ENCODE assay signal across 19 cellular contexts in genomic region chr1:13619909-13620308, GRCh38. TPM values are rescaled to one million over a fixed set of nuclear protein-coding genes. Genes with fewer than 3 reads are reported as not detected.
A peak's percentile ranks its signal among the peaks of the same experiment; 100 is the strongest.
DNase-seq lines count a peak whose midpoint lies in the region; ATAC-seq and TF ChIP-seq lines count a peak whose summit lies in the region.
"Had no signal": no experiment of that assay in that cellular context is flagged by ENCODE, and none has a peak within 500 bp of the region (broad histone marks: within the 10 kb centered on the region; RNA-seq: fewer than 3 reads in every experiment).

No MANE protein-coding gene starts in this region.

- CTCF ChIA-PET in activated naive CD4-positive, alpha-beta T cell treated with anti-CD3 and anti-CD28 coated beads, Interleukin-2, amount 10 ng/mL, durations not matched to agents 7 days and 5 days (lab: Charles Lee): no interaction called here

- peak; percentile 77 for TF ChIP-seq EP300 in ovary (IDR thresholded peaks at IDR 0.05)
- peak in 2 of 4 donors; percentile 38 to 58 for TF ChIP-seq EP300 in upper lobe of left lung (IDR thresholded peaks at IDR 0.05)

- no peak overlapping the region for H3K4me3 Mint-ChIP-seq in activated naive CD4-positive, alpha-beta T cell treated with anti-CD3 and anti-CD28 coated beads, Interleukin-2, amount 10 ng/mL, durations not matched to agents 7 days and 5 days
- H3K4me3 Mint-ChIP-seq: effector memory CD8-positive, alpha-beta T cell; stimulated activated naive CD8-positive, alpha-beta T cell treated with anti-CD3 and anti-CD28 coated beads, Interleukin-15, Interleukin-2, amounts not matched to agents 100 ng/mL and 50 ng/mL, for 24 hours; T-helper 2 cell treated with Interferon-gamma antibody and Interleukin-4, amounts not matched to agents 5 μg/mL and 100 μg/mL, for 36 hours had no signal

- WGBS in ovary, 3 donors: 13% methylated on average over 8 of the region's 8 CpGs
- 52 to 60% methylated on average over 8 of the region's 8 CpGs for WGBS in upper lobe of left lung, 2 donors

- TF ChIP-seq CTCF in fibroblast of mammary gland (conservative IDR thresholded peaks at IDR 0.05; ENCODE audit: control insufficient read depth, insufficient read depth, low read depth, low read length) (no peak), ovary (IDR thresholded peaks at IDR 0.05) (no peak), upper lobe of left lung (IDR thresholded peaks at IDR 0.05) (no peak)

- intact Hi-C loops in ovary (cut with DNase I): no loop called here

- H3K27ac Mint-ChIP-seq in activated naive CD4-positive, alpha-beta T cell treated with anti-CD3 and anti-CD28 coated beads, Interleukin-2, amount 10 ng/mL, durations not matched to agents 7 days and 5 days: no peak overlapping the region
- H3K27ac Mint-ChIP-seq: effector memory CD8-positive, alpha-beta T cell; stimulated activated naive CD8-positive, alpha-beta T cell treated with anti-CD3 and anti-CD28 coated beads, Interleukin-15, Interleukin-2, amounts not matched to agents 100 ng/mL and 50 ng/mL, for 24 hours; T-helper 2 cell treated with Interferon-gamma antibody and Interleukin-4, amounts not matched to agents 5 μg/mL and 100 μg/mL, for 36 hours had no signal

- H3K27me3 ChIP-seq in ovary: no peaks in the 10 kb centered on the region
- H3K27me3 ChIP-seq in upper lobe of left lung: no peaks in the 10 kb centered on the region
- H3K27me3 ChIP-seq: BLaER1 treated with 17β-estradiol and CSF1 and Interleukin-3, amounts not matched to agents 10 nM and 100 nM; heart left ventricle had no signal

- H3K36me3 Mint-ChIP-seq in activated naive CD4-positive, alpha-beta T cell treated with anti-CD3 and anti-CD28 coated beads, Interleukin-2, amount 10 ng/mL, durations not matched to agents 7 days and 5 days: no peaks in the 10 kb centered on the region

- H3K4me3 ChIP-seq in fibroblast of mammary gland (ENCODE audit: control insufficient read depth, low read depth, low read length) (no peak overlapping the region), ovary (no peak overlapping the region), upper lobe of left lung (no peak overlapping the region)
- H3K4me3 ChIP-seq: BLaER1 treated with 17β-estradiol and CSF1 and Interleukin-3, amounts not matched to agents 10 nM and 100 nM; heart left ventricle had no signal

- no peaks in the 10 kb centered on the region for H3K4me1 Mint-ChIP-seq in activated naive CD4-positive, alpha-beta T cell treated with anti-CD3 and anti-CD28 coated beads, Interleukin-2, amount 10 ng/mL, durations not matched to agents 7 days and 5 days

- no peaks in the 10 kb centered on the region for H3K9me3 ChIP-seq in ovary
- H3K9me3 ChIP-seq in upper lobe of left lung: no peaks in the 10 kb centered on the region
- H3K9me3 ChIP-seq: heart left ventricle had no signal

- no peak for TF ChIP-seq POLR2A in ovary (IDR thresholded peaks at IDR 0.05)
- TF ChIP-seq POLR2A in upper lobe of left lung (IDR thresholded peaks at IDR 0.05): peak in 1 of 4 donors; percentile 19

- no peaks in the 10 kb centered on the region for H3K27me3 Mint-ChIP-seq in activated naive CD4-positive, alpha-beta T cell treated with anti-CD3 and anti-CD28 coated beads, Interleukin-2, amount 10 ng/mL, durations not matched to agents 7 days and 5 days

- no peaks in the 10 kb centered on the region for H3K36me3 ChIP-seq in ovary
- H3K36me3 ChIP-seq in upper lobe of left lung: no peaks in the 10 kb centered on the region
- H3K36me3 ChIP-seq: BLaER1 treated with 17β-estradiol and CSF1 and Interleukin-3, amounts not matched to agents 10 nM and 100 nM had no signal

- H3K9me3 Mint-ChIP-seq in activated naive CD4-positive, alpha-beta T cell treated with anti-CD3 and anti-CD28 coated beads, Interleukin-2, amount 10 ng/mL, durations not matched to agents 7 days and 5 days: no peaks in the 10 kb centered on the region
- H3K9me3 Mint-ChIP-seq: effector memory CD8-positive, alpha-beta T cell; stimulated activated naive CD8-positive, alpha-beta T cell treated with anti-CD3 and anti-CD28 coated beads, Interleukin-15, Interleukin-2, amounts not matched to agents 100 ng/mL and 50 ng/mL, for 24 hours; T-helper 2 cell treated with Interferon-gamma antibody and Interleukin-4, amounts not matched to agents 5 μg/mL and 100 μg/mL, for 36 hours had no signal

- H3K27ac ChIP-seq in ovary (peak overlapping the region; percentile 4 to 76), upper lobe of left lung (peak overlapping the region in 3 of 4 donors; percentile 5 to 65 (median 37))
- H3K27ac ChIP-seq: BLaER1 treated with 17β-estradiol and CSF1 and Interleukin-3, amounts not matched to agents 10 nM and 100 nM; heart left ventricle had no signal

- DNase-seq in astrocyte of the hippocampus (ENCODE audit: low read depth, low spot score) (peak; percentile 28), fibroblast of mammary gland (ENCODE audit: low read depth) (peak; percentile 78), ovary (peak in 3 of 5 donors; percentile 45 to 61 (median 51)), upper lobe of left lung (no peak), ACHN (no peak)
- DNase-seq in activated naive CD4-positive, alpha-beta T cell treated with anti-CD3 and anti-CD28 coated beads, Interleukin-2, amount 10 ng/mL, durations not matched to agents 7 days and 5 days: no peak
- DNase-seq: activated CD8-positive, alpha-beta memory T cell treated with anti-CD3 and anti-CD28 coated beads, Interleukin-2, amount 50 U/mL, for 48 hours; activated naive CD4-positive, alpha-beta T cell treated with anti-CD3 and anti-CD28 coated beads, Interleukin-2, amount 50 U/mL, for 16 hours; effector memory CD8-positive, alpha-beta T cell; heart left ventricle; islet precursor cell; NCI-H1417 treated with DMSO at 0.1 percent for 48 hours; SIG-M5; stimulated activated CD4-positive, alpha-beta T cell treated with anti-CD3 and anti-CD28 coated beads, Interleukin-12 subunit alpha, Interleukin-12 subunit beta, amount 100 ng/mL, for 4 hours had no signal

- ATAC-seq in upper lobe of left lung (ENCODE audit: low FRiP score in 2 of 2) (peak; percentile 73 to 86), HG02759 (IDR thresholded peaks at IDR 0.05; ENCODE audit: unreplicated experiment) (no peak)
- ATAC-seq: effector memory CD8-positive, alpha-beta T cell had no signal

- H3K4me1 ChIP-seq in ovary (ENCODE audit: insufficient read depth) (peaks cover 12% of the 10 kb centered on the region), upper lobe of left lung (no peaks in the 10 kb centered on the region)

- in situ Hi-C loops in ACHN (cut with HindIII; ENCODE audit: low pct_ligation_motif_present, low pct_unique_long_range_greater_than_20kb, low sequenced_read_pairs): no loop called here

RNA-seq across cellular contexts. Expression of gene PDPN, which starts 36.3 kb away (rescaled TPM):
- total RNA-seq in ovary (10 to 100 TPM; 17.6 to 65.4 (median 41.4) TPM), upper lobe of left lung (10 to 100 TPM in 5 of 6 donors, 1 to 10 TPM in 1; 9.4 to 56.5 (median 34.2) TPM)
- polyA plus RNA-seq in ovary: 10 to 100 TPM; 32.0 to 59.0 TPM
- total RNA-seq: osteocyte had no signal

Comparison
In these comparisons a context has a peak if more than half of its experiments do, and no peak if none do; other contexts are left out.
1. DNase-seq: peak in astrocyte of the hippocampus (single experiment), fibroblast of mammary gland (single experiment) and ovary (3 of 5); none in upper lobe of left lung (0 of 2), ACHN (single experiment) and activated naive CD4-positive, alpha-beta T cell treated with anti-CD3 and anti-CD28 coated beads, Interleukin-2, amount 10 ng/mL, durations not matched to agents 7 days and 5 days (single experiment).